Comparison of ENCODE assay signal across 17 cellular contexts in genomic region chr16:87474017-87474416, GRCh38. TPM values are rescaled to one million over a fixed set of nuclear protein-coding genes. Genes with fewer than 3 reads are reported as not detected.
DNase-seq lines count a peak whose midpoint lies in the region; ATAC-seq, FAIRE-seq and TF ChIP-seq lines count a peak whose summit lies in the region.
"Had no signal": no experiment of that assay in that cellular context is flagged by ENCODE, and none has a peak within 500 bp of the region (broad histone marks: within the 10 kb centered on the region; RNA-seq: fewer than 3 reads in every experiment).

No MANE protein-coding gene starts in this region.

- no peak for FAIRE-seq in HepG2 (lab: Jason Lieb, UNC)
- FAIRE-seq: GM12878, GM18507, H54 had no signal

- DNase-seq in HepG2 (ENCODE audit: low spot score) (no peak), right lobe of liver (no peak), chondrocyte (ENCODE audit: low spot score) (peak; percentile 59), sciatic nerve (ENCODE audit: low spot score) (peak; percentile 23), LoVo (ENCODE audit: low spot score) (no peak)
- DNase-seq in effector memory CD8-positive, alpha-beta T cell = no peak
- DNase-seq: 8988T, AML-193, Calu3, DMS79, GM23248 had no signal

- peaks cover 50% of the 10 kb centered on the region for H4K20me1 ChIP-seq in HepG2 (ENCODE audit: insufficient read depth, low read length)

- no peak overlapping the region for H3K4me2 ChIP-seq in HepG2 (ENCODE audit: low read depth, low read length)
- H3K4me2 ChIP-seq: BLaER1 had no signal

- no peaks in the 10 kb centered on the region for H3K27me3 Mint-ChIP-seq in chondrocyte (ENCODE audit: low read depth)
- H3K27me3 Mint-ChIP-seq in effector memory CD8-positive, alpha-beta T cell = no peaks in the 10 kb centered on the region

- H3K27ac ChIP-seq in HepG2 (ENCODE audit: extremely low read length, insufficient read depth, low read length) = no peak overlapping the region
- peak overlapping the region in 1 of 3 donors; percentile 10 for H3K27ac ChIP-seq in right lobe of liver
- H3K27ac ChIP-seq: BLaER1, GM23248 had no signal

- H3K4me1 ChIP-seq in HepG2 (ENCODE audit: insufficient read depth, low read length) (peaks cover 79% of the 10 kb centered on the region), right lobe of liver (peaks cover 0 to 47% (median 14%) of the 10 kb centered on the region in 4 donors)

- no peak for TF ChIP-seq EP300 in HepG2 (IDR thresholded peaks at IDR 0.05; ENCODE audit: low read depth in 2 of 2, low read length in 2 of 2)
- no peak for TF ChIP-seq EP300 in HepG2 (CRISPR knock-in tag; IDR thresholded peaks at IDR 0.05; ENCODE audit: borderline replicate concordance)

- H3K27ac Mint-ChIP-seq in chondrocyte (ENCODE audit: unreplicated experiment) = no peak overlapping the region
- H3K27ac Mint-ChIP-seq in effector memory CD8-positive, alpha-beta T cell = no peak overlapping the region
- H3K27ac Mint-ChIP-seq: IgD-negative memory B cell had no signal

- WGBS in HepG2 (ENCODE audit: low lambda C conversion rate) = 94% methylated on average over 4 of the region's 4 CpGs
- 85% methylated on average over 1 of the region's 4 CpGs for WGBS in right lobe of liver (ENCODE audit: insufficient coverage, low coverage, low lambda C conversion rate, missing lambda C conversion rate)

- TF ChIP-seq RAD21 in HepG2 (CRISPR knock-in tag; IDR thresholded peaks at IDR 0.05) = no peak

- TF ChIP-seq POLR2A in HepG2 (IDR thresholded peaks at IDR 0.05; ENCODE audit: insufficient read depth in 1 of 2, low read depth in 2 of 2, low read length in 2 of 2) = no peak
- TF ChIP-seq POLR2A in right lobe of liver (IDR thresholded peaks at IDR 0.05) = no peak

- ATAC-seq in HepG2 (no peak), right lobe of liver (no peak), sciatic nerve (no peak), HG03432 (IDR thresholded peaks at IDR 0.05; ENCODE audit: unreplicated experiment) (no peak)
- ATAC-seq in effector memory CD8-positive, alpha-beta T cell (replicated peaks) = no peak
- ATAC-seq: GM12878 had no signal

- intact Hi-C loops in HepG2 (cut with micrococcal nuclease; ENCODE audit: unreplicated experiment) = no loop called here
- intact Hi-C loops in right lobe of liver (cut with DNase I) = no loop called here
- intact Hi-C loops in sciatic nerve (cut with DNase I) = no loop called here

- no TSS peak for BruUV-seq in HepG2 (replicated peaks; lab: Mats Ljungman, UMichigan)

- no peak overlapping the region for H3K9ac ChIP-seq in HepG2 (ENCODE audit: insufficient read depth, low read depth, low read length)
- H3K9ac ChIP-seq: BLaER1, GM23248 had no signal

- POLR2A ChIA-PET in HepG2 (lab: Yijun Ruan, JAX) = interaction anchor here (1.0 to 2.1 kb wide), 2 partner anchors 9 to 13 kb away, joined by 8 to 10 read pairs; no protein-coding TSS in a partner anchor

- TF ChIP-seq CTCF in HepG2 (CRISPR knock-in tag; IDR thresholded peaks at IDR 0.05) (no peak), right lobe of liver (IDR thresholded peaks at IDR 0.05) (no peak), chondrocyte (IDR thresholded peaks at IDR 0.05) (no peak)

- no peaks in the 10 kb centered on the region for H3K9me3 ChIP-seq in HepG2 (ENCODE audit: low read length)
- H3K9me3 ChIP-seq in right lobe of liver = no peaks in the 10 kb centered on the region
- H3K9me3 ChIP-seq: BLaER1 had no signal

- no peaks in the 10 kb centered on the region for H3K36me3 Mint-ChIP-seq in chondrocyte (ENCODE audit: low read depth)
- H3K36me3 Mint-ChIP-seq in effector memory CD8-positive, alpha-beta T cell (ENCODE audit: insufficient read depth) = peaks cover 14% of the 10 kb centered on the region

- CTCF ChIA-PET in HepG2 (lab: Yijun Ruan, JAX; ENCODE audit: low intra/inter-chr PET ratio, low total read pairs) = no interaction called here

- H2AFZ ChIP-seq in HepG2 (ENCODE audit: low read length) = no peak overlapping the region
- H2AFZ ChIP-seq: GM23248 had no signal

- H3K36me3 ChIP-seq in HepG2 (replicated peaks in 1 of 2; ENCODE audit: control insufficient read depth in 1 of 2, insufficient read depth in 2 of 2, low read length in 2 of 2) = peaks cover 5 to 14% of the 10 kb centered on the region in 2 experiments; a peak in 3 of 5 replicates
- H3K36me3 ChIP-seq in right lobe of liver = peaks cover 0 to under 1% (median 0%) of the 10 kb centered on the region in 4 donors

- H3K4me3 ChIP-seq in HepG2 (replicated peaks in 1 of 3; ENCODE audit: insufficient read depth in 1 of 3, low read depth in 2 of 3, low read length in 3 of 3) (no peak overlapping the region), right lobe of liver (no peak overlapping the region)
- H3K4me3 ChIP-seq: BLaER1, GM12878, GM23248 had no signal

- H3K4me1 Mint-ChIP-seq in chondrocyte (ENCODE audit: low read depth) = peaks cover 55% of the 10 kb centered on the region
- peaks cover 23 to 25% of the 10 kb centered on the region in 2 donors for H3K4me1 Mint-ChIP-seq in effector memory CD8-positive, alpha-beta T cell (ENCODE audit: low read depth in 2 of 2)

- no peaks in the 10 kb centered on the region for H3K27me3 ChIP-seq in HepG2 (ENCODE audit: control insufficient read depth in 1 of 2, insufficient read depth in 2 of 2, low read length in 2 of 2)
- H3K27me3 ChIP-seq in right lobe of liver = no peaks in the 10 kb centered on the region
- H3K27me3 ChIP-seq: BLaER1 had no signal

- H3K9me3 Mint-ChIP-seq in chondrocyte (ENCODE audit: low read depth) = no peaks in the 10 kb centered on the region
- H3K9me3 Mint-ChIP-seq in effector memory CD8-positive, alpha-beta T cell = no peaks in the 10 kb centered on the region
- H3K9me3 Mint-ChIP-seq: IgD-negative memory B cell had no signal

- H3K4me3 Mint-ChIP-seq in chondrocyte (ENCODE audit: unreplicated experiment) = no peak overlapping the region
- H3K4me3 Mint-ChIP-seq in effector memory CD8-positive, alpha-beta T cell = no peak overlapping the region
- H3K4me3 Mint-ChIP-seq: IgD-negative memory B cell had no signal

- H3K79me2 ChIP-seq in HepG2 (ENCODE audit: insufficient read depth, low read length) = peaks cover 92% of the 10 kb centered on the region

- in situ Hi-C loops in HepG2 (cut with HindIII; ENCODE audit: extremely low pct_ligation_motif_present, low pct_unique_long_range_greater_than_20kb) = no loop called here

TF ChIP-seq in HepG2, 621 proteins besides CTCF, POLR2A, EP300 and RAD21 (continues in another document):
- no peak for TF ChIP-seq HNF4G (IDR thresholded peaks at IDR 0.05; ENCODE audit: borderline replicate concordance, low read depth, low read length)
- no peak for TF ChIP-seq HNF4G (CRISPR knock-in tag; IDR thresholded peaks at IDR 0.05; ENCODE audit: borderline replicate concordance, low read depth)
- TF ChIP-seq ZBTB33 (CRISPR knock-in tag; IDR thresholded peaks at IDR 0.05) = peak; percentile 86
- TF ChIP-seq NFIB (CRISPR knock-in tag; IDR thresholded peaks at IDR 0.05; ENCODE audit: borderline replicate concordance) = 0 out of 2 replicates have a peak, but pooled peaks have one; percentile 66

RNA-seq across cellular contexts. Expression of gene ZCCHC14, which starts 18.8 kb away (rescaled TPM):
- 12.5 and 20.4 TPM in 2 replicates for total RNA-seq in HepG2 (2016; rRNA removed; fragmentation: Illumina TruSeq; extraction: Trizol)
- total RNA-seq in HepG2 (2016; cell fraction: cytosol; rRNA removed; fragmentation: Illumina TruSeq; extraction: Trizol; ENCODE audit: low read depth) = 10.4 and 15.8 TPM in 2 replicates
- total RNA-seq in HepG2 (2016; cell fraction: insoluble cytoplasmic fraction; rRNA removed; fragmentation: Illumina TruSeq; extraction: Trizol) = 11.4 and 19.2 TPM in 2 replicates
- total RNA-seq in HepG2 (2016; cell fraction: membrane; rRNA removed; fragmentation: Illumina TruSeq; extraction: Trizol) = 9.4 and 10.4 TPM in 2 replicates
- 21.7 and 25.2 TPM in 2 replicates for total RNA-seq in HepG2 (2016; cell fraction: nucleus; rRNA removed; fragmentation: Illumina TruSeq; extraction: Trizol)
- 12.4 and 13.9 TPM in 2 replicates for polyA plus RNA-seq in HepG2 (2011; rRNA removed)
- 7.2 and 8.1 TPM in 2 replicates for polyA plus RNA-seq in HepG2 (2011; cell fraction: cytosol; rRNA removed)
- 44.4 and 55.9 TPM in 2 replicates for polyA plus RNA-seq in HepG2 (2011; cell fraction: nucleus; rRNA removed)
- polyA plus RNA-seq in HepG2 (2012) = 24.9 and 25.6 TPM in 2 replicates
- 0.75 and 0.90 TPM in 2 replicates for polyA plus RNA-seq in HepG2 (2016; cell fraction: cytosol; fragmentation: Illumina TruSeq; extraction: Trizol; ENCODE audit: low read depth)
- 19.5 and 24.4 TPM in 2 replicates for polyA plus RNA-seq in HepG2 (2016; cell fraction: insoluble cytoplasmic fraction; fragmentation: Illumina TruSeq; extraction: Trizol; ENCODE audit: low read depth)
- polyA plus RNA-seq in HepG2 (2016; cell fraction: membrane; fragmentation: Illumina TruSeq; extraction: Trizol; ENCODE audit: low read depth) = 3.1 and 3.9 TPM in 2 replicates
- polyA plus RNA-seq in HepG2 (2016; cell fraction: nucleus; fragmentation: Illumina TruSeq; extraction: Trizol; ENCODE audit: insufficient read depth, low read depth) = 46.5 and 48.4 TPM in 2 replicates
- polyA minus RNA-seq in HepG2 (2011; rRNA and poly(A)+ RNA removed; ENCODE audit: low replicate concordance) = 16.6 and 28.7 TPM in 2 replicates
- 20.6 and 23.9 TPM in 2 replicates for polyA minus RNA-seq in HepG2 (2011; cell fraction: cytosol; rRNA and poly(A)+ RNA removed)
- polyA minus RNA-seq in HepG2 (2011; cell fraction: nucleus; rRNA and poly(A)+ RNA removed) = 24.0 and 26.7 TPM in 2 replicates
- total RNA-seq in right lobe of liver = 10 to 100 TPM; 12.6 to 26.5 (median 17.7) TPM
- 28.0 to 29.6 TPM (median 29.6 TPM) in 3 replicates for total RNA-seq in chondrocyte
- total RNA-seq in sciatic nerve = 28.4 TPM

Comparison
In these comparisons a context has a peak if more than half of its experiments do, and no peak if none do; other contexts are left out.
1. DNase-seq: peak in chondrocyte (single experiment) and sciatic nerve (single experiment); none in HepG2 (single experiment), right lobe of liver (0 of 3), LoVo (single experiment) and effector memory CD8-positive, alpha-beta T cell (0 of 3).